In genomic region chr12:114744285-114744684, GRCh38 we compare ENCODE assay signal across 28 cellular contexts.
DNase-seq lines count a peak whose midpoint lies in the region; ATAC-seq, FAIRE-seq and TF ChIP-seq lines count a peak whose summit lies in the region.
"Had no signal": no experiment of that assay in that cellular context is flagged by ENCODE, and none has a peak within 500 bp of the region (broad histone marks: within the 10 kb centered on the region; RNA-seq: fewer than 3 reads in every experiment).

No MANE protein-coding gene starts in this region.

- no peak for TF ChIP-seq CTCF in HFFc6 (IDR thresholded peaks at IDR 0.05)
- TF ChIP-seq CTCF in K562 (IDR thresholded peaks at IDR 0.05 in 2 of 3, conservative IDR thresholded peaks at IDR 0.05 in 1 of 3; ENCODE audit: insufficient read depth in 2 of 3, low read depth in 1 of 3, low read length in 3 of 3), result no peak
- no peak for TF ChIP-seq CTCF in MCF 10A (IDR thresholded peaks at IDR 0.05; ENCODE audit: unreplicated experiment)

- CTCF ChIA-PET in K562 (lab: Yijun Ruan, JAX; ENCODE audit: low intra/inter-chr PET ratio), result no interaction called here
- CTCF ChIA-PET in MCF 10A (lab: Yijun Ruan, JAX), result interaction anchor here (0.6 kb wide), 2 partner anchors 31 to 78 kb away, joined by 3 to 5 read pairs; no protein-coding TSS in a partner anchor

- FAIRE-seq in K562 (lab: Jason Lieb, UNC), result no peak
- FAIRE-seq: A549, GM12878 had no signal

- no peak overlapping the region for H3K4me2 ChIP-seq in K562 (ENCODE audit: insufficient read depth, low read length)
- no peak overlapping the region for H3K4me2 ChIP-seq in mesendoderm (ENCODE audit: low read length)
- H3K4me2 ChIP-seq: A549 had no signal

- H3K23ac ChIP-seq in mesendoderm (ENCODE audit: low read length), result no peak overlapping the region

- no peak overlapping the region for H3K4ac ChIP-seq in mesendoderm (ENCODE audit: low read depth, low read length)

- intact Hi-C loops in K562 (cut with micrococcal nuclease) (no loop called here), MCF 10A (cut with micrococcal nuclease) (no loop called here)

- no peak overlapping the region for H3K4me3 ChIP-seq in K562
- no peak overlapping the region for H3K4me3 ChIP-seq in mesendoderm (ENCODE audit: low read length)
- peak overlapping the region; percentile 23 to 58 for H3K4me3 ChIP-seq in stomach smooth muscle (ENCODE audit: low read length in 2 of 2)
- H3K4me3 ChIP-seq: A549, GM12878, SJSA1 had no signal

- H3K36me3 ChIP-seq in K562 (ENCODE audit: control insufficient read depth, insufficient read depth, low read length) (no peaks in the 10 kb centered on the region), mesendoderm (ENCODE audit: control insufficient read depth, insufficient read depth, low read length) (no peaks in the 10 kb centered on the region), stomach smooth muscle (ENCODE audit: control insufficient read depth in 2 of 2, insufficient read depth in 2 of 2, low read length in 2 of 2) (no peaks in the 10 kb centered on the region)
- H3K36me3 ChIP-seq: MG63, SJSA1 had no signal

- in situ Hi-C loops in K562 (cut with MboI), result no loop called here

- no peak for TF ChIP-seq POLR2A in K562 (conservative IDR thresholded peaks at IDR 0.05)

- peak overlapping the region; percentile 36 for H3K18ac ChIP-seq in mesendoderm (ENCODE audit: low read length)

- BruUV-seq in K562 (replicated peaks; lab: Mats Ljungman, UMichigan) (no TSS peak), MCF 10A (replicated peaks; lab: Mats Ljungman, UMichigan) (no TSS peak)

- H3K4me1 ChIP-seq in K562 (replicated peaks in 1 of 2; ENCODE audit: control insufficient read depth in 2 of 2, insufficient read depth in 2 of 2, low read length in 2 of 2), result no peaks in the 10 kb centered on the region; a peak in 1 of 5 replicates
- peaks cover 12% of the 10 kb centered on the region for H3K4me1 ChIP-seq in mesendoderm (ENCODE audit: control insufficient read depth, low read depth, low read length)
- peaks cover 10% of the 10 kb centered on the region for H3K4me1 ChIP-seq in stomach smooth muscle (ENCODE audit: control insufficient read depth, insufficient read depth, low read length)
- H3K4me1 ChIP-seq: A549, Caco-2 had no signal

- H3K56ac ChIP-seq in mesendoderm (ENCODE audit: low read length), result peak overlapping the region; percentile 62

- H3K9me1 ChIP-seq in K562 (ENCODE audit: control insufficient read depth, insufficient read depth, low read length), result no peaks in the 10 kb centered on the region

- H3K4me3 Mint-ChIP-seq in HFFc6, result peak overlapping the region; percentile 72; the same call in 1 of the 2 replicates
- H3K4me3 Mint-ChIP-seq in MCF 10A (ENCODE audit: unreplicated experiment), result no peak overlapping the region
- H3K4me3 Mint-ChIP-seq: CD4-positive, alpha-beta memory T cell; H9 had no signal

- no peaks in the 10 kb centered on the region for H3K9me3 ChIP-seq in K562 (replicated peaks; ENCODE audit: control insufficient read depth, insufficient read depth, low read depth, low read length)
- no peaks in the 10 kb centered on the region for H3K9me3 ChIP-seq in stomach smooth muscle (ENCODE audit: control insufficient read depth in 2 of 2, low read length in 2 of 2)
- H3K9me3 ChIP-seq: A549, Caco-2, MG63, SJSA1 had no signal

- no peak for TF ChIP-seq EP300 in K562 (IDR thresholded peaks at IDR 0.05; ENCODE audit: low read length)

- no peak overlapping the region for H4K8ac ChIP-seq in mesendoderm (ENCODE audit: low read depth, low read length)

- 0% methylated on average over 6 of the region's 6 CpGs for WGBS in K562 (ENCODE audit: insufficient coverage, low coverage, missing lambda C conversion rate)
- WGBS in mesendoderm (ENCODE audit: extremely low coverage, insufficient coverage, low lambda C conversion rate), result no CpG with 5 or more reads among the region's 6 CpGs

- H3K79me2 ChIP-seq in K562 (ENCODE audit: control insufficient read depth, insufficient read depth, low read length) (no peaks in the 10 kb centered on the region), mesendoderm (ENCODE audit: control insufficient read depth, insufficient read depth, low read length) (no peaks in the 10 kb centered on the region)

- POLR2A ChIA-PET in K562 (lab: Yijun Ruan, JAX), result interaction anchor here (0.5 to 1.5 kb wide), 3 partner anchors 9 to 27 kb away, joined by 3 to 6 read pairs (median 3); no protein-coding TSS in a partner anchor
- POLR2A ChIA-PET in MCF 10A (lab: Yijun Ruan, JAX), result no interaction called here

- ATAC-seq in K562 (no peak), GM21619 (IDR thresholded peaks at IDR 0.05; ENCODE audit: unreplicated experiment) (no peak)
- ATAC-seq: A549, GM12878 had no signal

- no peak overlapping the region for H2AFZ ChIP-seq in K562 (ENCODE audit: low read depth, low read length)

- H3K27me3 ChIP-seq in K562 (ENCODE audit: control insufficient read depth in 2 of 2, insufficient read depth in 2 of 2, low read length in 2 of 2) (peaks cover 2 to 17% of the 10 kb centered on the region in 2 experiments; a peak in 4 of 5 replicates), mesendoderm (ENCODE audit: insufficient read depth, low read length, poor library complexity) (no peaks in the 10 kb centered on the region), stomach smooth muscle (ENCODE audit: control insufficient read depth in 1 of 2, insufficient read depth in 2 of 2, low read length in 2 of 2) (no peaks in the 10 kb centered on the region)
- H3K27me3 ChIP-seq: MG63, SJSA1 had no signal

- H4K5ac ChIP-seq in mesendoderm (ENCODE audit: low read length), result no peak overlapping the region

- H3K27ac Mint-ChIP-seq in HFFc6 (no peak overlapping the region; the same call in 1 of the 2 replicates), MCF 10A (ENCODE audit: low read depth, unreplicated experiment) (no peak overlapping the region)
- H3K27ac Mint-ChIP-seq: CD4-positive, alpha-beta memory T cell; H9 had no signal

- H2BK120ac ChIP-seq in mesendoderm (ENCODE audit: low read depth, low read length), result peak overlapping the region; percentile 46

- no peaks in the 10 kb centered on the region; the same call in 1 of the 2 replicates for H4K20me1 ChIP-seq in K562 (replicated peaks; ENCODE audit: control insufficient read depth, insufficient read depth, low read length)

- H3K27me3 Mint-ChIP-seq in HFFc6 (ENCODE audit: insufficient read depth), result no peaks in the 10 kb centered on the region; the same call in none of the 2 replicates
- no peaks in the 10 kb centered on the region for H3K27me3 Mint-ChIP-seq in MCF 10A (ENCODE audit: insufficient read depth, unreplicated experiment)
- H3K27me3 Mint-ChIP-seq: CD4-positive, alpha-beta memory T cell had no signal

- no peak overlapping the region for H2BK5ac ChIP-seq in mesendoderm (ENCODE audit: low read length)

- H3K27ac ChIP-seq in K562 (ENCODE audit: extremely low read depth, low read depth, low read length) (no peak overlapping the region), mesendoderm (ENCODE audit: low read depth, low read length) (no peak overlapping the region), stomach smooth muscle (ENCODE audit: low read length) (no peak overlapping the region)
- H3K27ac ChIP-seq: A549, HL-60, SJSA1 had no signal

- no peaks in the 10 kb centered on the region for H3K79me1 ChIP-seq in mesendoderm (ENCODE audit: low read length)

- H2AK5ac ChIP-seq in mesendoderm (ENCODE audit: low read length), result peak overlapping the region; percentile 54

- H3K36me3 Mint-ChIP-seq in HFFc6 (ENCODE audit: low read depth), result no peaks in the 10 kb centered on the region
- no peaks in the 10 kb centered on the region for H3K36me3 Mint-ChIP-seq in MCF 10A (ENCODE audit: insufficient read depth, unreplicated experiment)
- H3K36me3 Mint-ChIP-seq: CD4-positive, alpha-beta memory T cell had no signal

- no peaks in the 10 kb centered on the region for H3K9me3 Mint-ChIP-seq in HFFc6
- no peaks in the 10 kb centered on the region for H3K9me3 Mint-ChIP-seq in MCF 10A (ENCODE audit: unreplicated experiment)
- H3K9me3 Mint-ChIP-seq: H9 had no signal

- H3K9ac ChIP-seq in K562 (ENCODE audit: insufficient read depth in 1 of 2, low read depth in 2 of 2, low read length in 2 of 2) (no peak overlapping the region), mesendoderm (ENCODE audit: low read length) (no peak overlapping the region), stomach smooth muscle (ENCODE audit: low read length in 2 of 2) (no peak overlapping the region)

- H2BK15ac ChIP-seq in mesendoderm (replicated peaks; ENCODE audit: low read depth), result no peak overlapping the region

- TF ChIP-seq RAD21 in K562 (CRISPR knock-in tag; conservative IDR thresholded peaks at IDR 0.05 in 1 of 2, IDR thresholded peaks at IDR 0.05 in 1 of 2), result no peak

- H3K4me1 Mint-ChIP-seq in HFFc6 (ENCODE audit: low read depth) (peaks cover 32% of the 10 kb centered on the region), MCF 10A (ENCODE audit: insufficient read depth, unreplicated experiment) (no peaks in the 10 kb centered on the region)
- H3K4me1 Mint-ChIP-seq: CD4-positive, alpha-beta memory T cell had no signal

- DNase-seq in HFFc6 (no peak), K562 (ENCODE audit: extremely low read depth in 1 of 4, low spot score in 3 of 4) (no peak), mesendoderm (no peak), GM19238 (ENCODE audit: insufficient read length, low spot score) (no peak), MCF 10A (ENCODE audit: unreplicated experiment) (no peak)
- DNase-seq: C1 segment of cervical spinal cord; Caco-2; CD4-positive, alpha-beta memory T cell; DMS79; GDM1; H9; KBM-7; NCI-H1417; NCI-H1694; NCI-H2081 treated with DMSO at 0.1 percent for 48 hours; NCI-H2171; NCI-H226; NCI-H510A; NCI-H69; Right ventricle myocardium superior; RPMI8226 had no signal

TF ChIP-seq in K562, 482 proteins besides CTCF, POLR2A, EP300 and RAD21:
- TF ChIP-seq RBM25 (IDR thresholded peaks at IDR 0.05; ENCODE audit: low read depth, low read length, severe bottlenecking) (peak; percentile 89), HDAC1 (IDR thresholded peaks at IDR 0.05) (no peak)

Comparison
In these comparisons a context has a peak if more than half of its experiments do, and no peak if none do; other contexts are left out.
1. H3K4me3 ChIP-seq: peak in stomach smooth muscle (2 of 2); none in K562 (single experiment) and mesendoderm (single experiment).